In the genomic region with DNA sequence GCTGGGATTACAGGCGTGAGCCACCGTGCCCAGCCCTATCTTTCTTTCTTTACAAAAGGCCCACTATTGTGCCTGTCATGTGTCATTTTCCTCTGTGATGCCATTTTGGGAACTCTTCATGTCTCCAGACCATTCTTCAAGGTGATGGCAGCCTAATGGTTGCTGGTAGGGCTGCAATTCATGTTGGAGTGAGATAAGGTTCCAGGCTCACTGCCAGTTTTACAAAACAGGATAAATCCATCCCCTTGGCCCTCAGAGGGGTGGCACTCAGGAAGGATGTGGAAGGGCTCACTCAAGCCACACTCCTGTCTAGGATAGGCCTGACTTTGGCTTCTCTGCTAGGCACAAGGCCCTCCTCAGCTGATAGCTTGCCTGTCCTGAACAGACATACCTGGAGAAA, we compare ENCODE assay signal across 2 cellular contexts.
TF ChIP-seq lines count a peak whose summit lies in the region.

No MANE protein-coding gene starts in this region.

TF ChIP-seq in HEK293, 187 proteins besides CTCF, POLR2A, EP300 and RAD21 (continued from another document):
- TF ChIP-seq PRDM10 (tag by site-specific recombination; IDR thresholded peaks at IDR 0.05) = peak; percentile 96
- TF ChIP-seq MEIS1 (CRISPR knock-in tag; IDR thresholded peaks at IDR 0.05; ENCODE audit: borderline replicate concordance) = no peak
- TF ChIP-seq ZNF223 (tag by site-specific recombination; IDR thresholded peaks at IDR 0.05) = no peak
- TF ChIP-seq ZNF692 (tag by site-specific recombination; IDR thresholded peaks at IDR 0.05) = no peak
- TF ChIP-seq, protein P1, sequence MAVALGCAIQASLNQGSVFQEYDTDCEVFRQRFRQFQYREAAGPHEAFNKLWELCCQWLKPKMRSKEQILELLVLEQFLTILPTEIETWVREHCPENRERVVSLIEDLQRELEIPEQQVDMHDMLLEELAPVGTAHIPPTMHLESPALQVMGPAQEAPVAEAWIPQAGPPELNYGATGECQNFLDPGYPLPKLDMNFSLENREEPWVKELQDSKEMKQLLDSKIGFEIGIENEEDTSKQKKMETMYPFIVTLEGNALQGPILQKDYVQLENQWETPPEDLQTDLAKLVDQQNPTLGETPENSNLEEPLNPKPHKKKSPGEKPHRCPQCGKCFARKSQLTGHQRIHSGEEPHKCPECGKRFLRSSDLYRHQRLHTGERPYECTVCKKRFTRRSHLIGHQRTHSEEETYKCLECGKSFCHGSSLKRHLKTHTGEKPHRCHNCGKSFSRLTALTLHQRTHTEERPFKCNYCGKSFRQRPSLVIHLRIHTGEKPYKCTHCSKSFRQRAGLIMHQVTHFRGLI (tag by site-specific recombination; IDR thresholded peaks at IDR 0.05) = peak; percentile 53; the same call in 1 of the 2 replicates
- no peak for TF ChIP-seq ZNF48 (tag by site-specific recombination; IDR thresholded peaks at IDR 0.05)
- TF ChIP-seq ZNF324 (tag by site-specific recombination; IDR thresholded peaks at IDR 0.05) = no peak

TF ChIP-seq in SK-N-SH treated with all-trans-retinoic acid at 6 μM for 48 hours, 23 proteins besides CTCF, POLR2A, EP300 and RAD21:
- TF ChIP-seq TSHZ2 (CRISPR knock-in tag; IDR thresholded peaks at IDR 0.05) (no peak), ISL1 (CRISPR knock-in tag; IDR thresholded peaks at IDR 0.05) (no peak), BACH2 (CRISPR knock-in tag; IDR thresholded peaks at IDR 0.05; ENCODE audit: borderline replicate concordance) (no peak), SNAI2 (CRISPR knock-in tag; IDR thresholded peaks at IDR 0.05) (no peak), ZNF565 (CRISPR knock-in tag; conservative IDR thresholded peaks at IDR 0.05; ENCODE audit: low read depth) (no peak), CREB5 (CRISPR knock-in tag; IDR thresholded peaks at IDR 0.05; ENCODE audit: low read depth) (no peak), TCF4 (CRISPR knock-in tag; IDR thresholded peaks at IDR 0.05; ENCODE audit: borderline replicate concordance) (no peak), ZFP30 (CRISPR knock-in tag; IDR thresholded peaks at IDR 0.05) (no peak), RARB (CRISPR knock-in tag; IDR thresholded peaks at IDR 0.05) (no peak), TOX (CRISPR knock-in tag; IDR thresholded peaks at IDR 0.05; ENCODE audit: borderline replicate concordance) (no peak), ESRRG (CRISPR knock-in tag; IDR thresholded peaks at IDR 0.05) (no peak), ARNTL (CRISPR knock-in tag; IDR thresholded peaks at IDR 0.05; ENCODE audit: borderline replicate concordance, low read depth) (no peak), ZNF70 (CRISPR knock-in tag; IDR thresholded peaks at IDR 0.05) (no peak)
- TF ChIP-seq, protein P2, sequence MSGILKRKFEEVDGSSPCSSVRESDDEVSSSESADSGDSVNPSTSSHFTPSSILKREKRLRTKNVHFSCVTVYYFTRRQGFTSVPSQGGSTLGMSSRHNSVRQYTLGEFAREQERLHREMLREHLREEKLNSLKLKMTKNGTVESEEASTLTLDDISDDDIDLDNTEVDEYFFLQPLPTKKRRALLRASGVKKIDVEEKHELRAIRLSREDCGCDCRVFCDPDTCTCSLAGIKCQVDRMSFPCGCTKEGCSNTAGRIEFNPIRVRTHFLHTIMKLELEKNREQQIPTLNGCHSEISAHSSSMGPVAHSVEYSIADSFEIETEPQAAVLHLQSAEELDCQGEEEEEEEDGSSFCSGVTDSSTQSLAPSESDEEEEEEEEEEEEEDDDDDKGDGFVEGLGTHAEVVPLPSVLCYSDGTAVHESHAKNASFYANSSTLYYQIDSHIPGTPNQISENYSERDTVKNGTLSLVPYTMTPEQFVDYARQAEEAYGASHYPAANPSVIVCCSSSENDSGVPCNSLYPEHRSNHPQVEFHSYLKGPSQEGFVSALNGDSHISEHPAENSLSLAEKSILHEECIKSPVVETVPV (CRISPR knock-in tag; IDR thresholded peaks at IDR 0.05) = no peak
